ENCODE assay signal across 15 cellular contexts in the genomic region with DNA sequence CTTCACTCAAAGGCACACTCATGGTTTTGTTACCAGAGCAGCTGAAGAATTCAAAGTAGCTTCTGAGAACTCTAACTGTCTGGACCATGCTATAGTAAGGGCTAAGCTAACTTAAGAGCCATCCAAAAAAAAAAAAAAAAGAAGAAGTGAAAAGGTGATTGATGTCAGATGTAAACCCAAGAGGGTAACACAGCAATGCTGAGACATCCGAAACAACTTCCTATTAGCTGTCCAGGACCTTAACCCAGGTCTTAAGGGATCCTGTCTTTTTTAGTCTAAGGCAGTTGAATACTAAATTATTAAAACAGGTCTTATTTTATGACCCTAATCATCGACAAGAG.
"Had no signal": no experiment of that assay in that cellular context is flagged by ENCODE, and none has a peak within 500 bp of the region (broad histone marks: within the 10 kb centered on the region; RNA-seq: fewer than 3 reads in every experiment).

No MANE protein-coding gene starts in this region.

- H3K27ac Mint-ChIP-seq: activated CD4-positive, alpha-beta memory T cell treated with anti-CD3 and anti-CD28 coated beads, Interleukin-2, amount 10 ng/mL, durations not matched to agents 7 days and 5 days; activated CD8-positive, alpha-beta memory T cell treated with anti-CD3 and anti-CD28 coated beads, Interleukin-2, amount 10 ng/mL, durations not matched to agents 7 days and 5 days; activated naive CD8-positive, alpha-beta T cell; WTC11 had no signal

- H3K4me3 ChIP-seq: cardiac muscle cell, esophagus squamous epithelium, spleen had no signal

- H3K27ac ChIP-seq: cardiac muscle cell, esophagus squamous epithelium, spleen had no signal

- H3K9me3 Mint-ChIP-seq: activated CD4-positive, alpha-beta memory T cell treated with anti-CD3 and anti-CD28 coated beads, Interleukin-2, amount 10 ng/mL, durations not matched to agents 7 days and 5 days had no signal

- H3K27me3 ChIP-seq: cardiac muscle cell had no signal

- H3K36me3 Mint-ChIP-seq: activated CD8-positive, alpha-beta memory T cell treated with anti-CD3 and anti-CD28 coated beads, Interleukin-2, amount 10 ng/mL, durations not matched to agents 7 days and 5 days; activated naive CD8-positive, alpha-beta T cell; WTC11 had no signal

- DNase-seq: activated CD4-positive, alpha-beta memory T cell treated with anti-CD3 and anti-CD28 coated beads, Interleukin-2, amount 10 ng/mL, durations not matched to agents 7 days and 5 days; activated CD4-positive, alpha-beta T cell treated with anti-CD3 and anti-CD28 coated beads for 4 hours; activated CD8-positive, alpha-beta memory T cell treated with anti-CD3 and anti-CD28 coated beads, Interleukin-2, amount 10 ng/mL, durations not matched to agents 7 days and 5 days; dermis blood vessel endothelial cell; effector memory CD4-positive, alpha-beta T cell; esophagus squamous epithelium; left ventricle myocardium superior; occipital lobe; retina; stimulated activated CD4-positive, alpha-beta T cell treated with anti-CD3 and anti-CD28 coated beads, Interleukin-4, amount 100 ng/mL, for 4 hours; stimulated activated naive CD4-positive, alpha-beta T cell had no signal

- H3K36me3 ChIP-seq: cardiac muscle cell, esophagus squamous epithelium, spleen had no signal

- H3K4me3 Mint-ChIP-seq: activated CD4-positive, alpha-beta memory T cell treated with anti-CD3 and anti-CD28 coated beads, Interleukin-2, amount 10 ng/mL, durations not matched to agents 7 days and 5 days; activated CD8-positive, alpha-beta memory T cell treated with anti-CD3 and anti-CD28 coated beads, Interleukin-2, amount 10 ng/mL, durations not matched to agents 7 days and 5 days; activated naive CD8-positive, alpha-beta T cell; WTC11 had no signal

- ATAC-seq: activated CD8-positive, alpha-beta memory T cell treated with anti-CD3 and anti-CD28 coated beads, Interleukin-2, amount 10 ng/mL, durations not matched to agents 7 days and 5 days; left ventricle myocardium superior; WTC11 had no signal

- H3K9me3 ChIP-seq: esophagus squamous epithelium, spleen had no signal
